In genomic region chr7:135193615-135194081, GRCh38 we compare ENCODE assay signal across 16 cellular contexts. TPM values are rescaled to one million over a fixed set of nuclear protein-coding genes. Genes with fewer than 3 reads are reported as not detected.
DNase-seq lines count a peak whose midpoint lies in the region; ATAC-seq and TF ChIP-seq lines count a peak whose summit lies in the region.
"Had no signal": no experiment of that assay in that cellular context is flagged by ENCODE, and none has a peak within 500 bp of the region (broad histone marks: within the 10 kb centered on the region; RNA-seq: fewer than 3 reads in every experiment).

No MANE protein-coding gene starts in this region.

- H3K4me3 Mint-ChIP-seq in MCF 10A (ENCODE audit: unreplicated experiment): no peak overlapping the region
- H3K4me3 Mint-ChIP-seq: activated CD4-positive, alpha-beta memory T cell treated with anti-CD3 and anti-CD28 coated beads for 36 hours; activated naive CD8-positive, alpha-beta T cell treated with anti-CD3 and anti-CD28 coated beads, Interleukin-2, amount 10 ng/mL, durations not matched to agents 7 days and 5 days; effector memory CD8-positive, alpha-beta T cell had no signal

- H3K4me1 ChIP-seq in breast epithelium: no peaks in the 10 kb centered on the region
- H3K4me1 ChIP-seq in body of pancreas: peaks cover 53% of the 10 kb centered on the region

- no peak for TF ChIP-seq CTCF in breast epithelium (IDR thresholded peaks at IDR 0.05)
- no peak for TF ChIP-seq CTCF in MCF 10A (IDR thresholded peaks at IDR 0.05; ENCODE audit: unreplicated experiment)
- TF ChIP-seq CTCF in body of pancreas (IDR thresholded peaks at IDR 0.05): no peak

- no peak overlapping the region for H3K27ac Mint-ChIP-seq in MCF 10A (ENCODE audit: low read depth, unreplicated experiment)
- H3K27ac Mint-ChIP-seq: activated CD4-positive, alpha-beta memory T cell treated with anti-CD3 and anti-CD28 coated beads for 36 hours; activated naive CD8-positive, alpha-beta T cell treated with anti-CD3 and anti-CD28 coated beads, Interleukin-2, amount 10 ng/mL, durations not matched to agents 7 days and 5 days had no signal

- in situ Hi-C loops in KBM-7 (cut with MboI; ENCODE audit: low pct_unique_long_range_greater_than_20kb, low sequenced_read_pairs): no loop called here

- H3K36me3 Mint-ChIP-seq in MCF 10A (ENCODE audit: insufficient read depth, unreplicated experiment): peaks cover 6% of the 10 kb centered on the region

- no peak for TF ChIP-seq POLR2A in breast epithelium (IDR thresholded peaks at IDR 0.05)
- peak in 1 of 3 donors; percentile 17 for TF ChIP-seq POLR2A in body of pancreas (IDR thresholded peaks at IDR 0.05)

- POLR2A ChIA-PET in MCF 10A (lab: Yijun Ruan, JAX): interaction anchor here (0.7 kb wide), 1 partner anchor 293 kb away, joined by 4 read pairs; no protein-coding TSS in a partner anchor

- no TSS peak for BruUV-seq in MCF 10A (replicated peaks; lab: Mats Ljungman, UMichigan)

- H3K27me3 ChIP-seq in breast epithelium (no peaks in the 10 kb centered on the region), body of pancreas (no peaks in the 10 kb centered on the region)

- H3K27me3 Mint-ChIP-seq in MCF 10A (ENCODE audit: insufficient read depth, unreplicated experiment): no peaks in the 10 kb centered on the region
- H3K27me3 Mint-ChIP-seq: activated CD4-positive, alpha-beta memory T cell treated with anti-CD3 and anti-CD28 coated beads for 36 hours; activated naive CD8-positive, alpha-beta T cell treated with anti-CD3 and anti-CD28 coated beads, Interleukin-2, amount 10 ng/mL, durations not matched to agents 7 days and 5 days; effector memory CD8-positive, alpha-beta T cell had no signal

- H3K36me3 ChIP-seq in breast epithelium (no peaks in the 10 kb centered on the region), body of pancreas (replicated peaks in 1 of 2; ENCODE audit: insufficient read depth in 1 of 2, low read depth in 2 of 2) (peaks cover 14 to 16% of the 10 kb centered on the region in 2 donors)

- ATAC-seq in body of pancreas (peak; percentile 22), HG03439 (IDR thresholded peaks at IDR 0.05; ENCODE audit: unreplicated experiment) (no peak), GM19324 (IDR thresholded peaks at IDR 0.05; ENCODE audit: low FRiP score, unreplicated experiment) (no peak)
- ATAC-seq: effector memory CD8-positive, alpha-beta T cell had no signal

- WGBS in body of pancreas, 2 donors: 56 to 58% methylated on average over 10 of the region's 10 CpGs

- H3K4me3 ChIP-seq in breast epithelium (no peak overlapping the region), body of pancreas (no peak overlapping the region)
- H3K4me3 ChIP-seq: thoracic aorta had no signal

- DNase-seq in breast epithelium (ENCODE audit: low spot score in 2 of 2) (peak in 1 of 2 donors; percentile 63), MCF 10A (ENCODE audit: unreplicated experiment) (no peak), body of pancreas (peak in 3 of 4 donors; percentile 25 to 56 (median 46)), glomerular visceral epithelial cell (ENCODE audit: extremely low spot score) (peak; percentile 70), KBM-7 (no peak), GF-D8 (lab: John Stamatoyannopoulos, UW) (no peak)
- DNase-seq: ACHN; activated CD4-positive, alpha-beta memory T cell treated with anti-CD3 and anti-CD28 coated beads for 36 hours; activated naive CD8-positive, alpha-beta T cell treated with anti-CD3 and anti-CD28 coated beads, Interleukin-2, amount 10 ng/mL, durations not matched to agents 7 days and 5 days; effector memory CD8-positive, alpha-beta T cell; NCI-H526 treated with DMSO at 0.1 percent for 48 hours; retina had no signal

- H3K9me3 ChIP-seq in breast epithelium (no peaks in the 10 kb centered on the region), body of pancreas (no peaks in the 10 kb centered on the region)
- H3K9me3 ChIP-seq: thoracic aorta had no signal

- intact Hi-C loops in breast epithelium (cut with DNase I; ENCODE audit: low total_unique reads): loop anchor here (2.0 kb wide), 1 partner anchor 61 kb away; no protein-coding TSS in a partner anchor
- intact Hi-C loops in MCF 10A (cut with micrococcal nuclease): no loop called here
- intact Hi-C loops in body of pancreas (cut with DNase I): no loop called here

- CTCF ChIA-PET in MCF 10A (lab: Yijun Ruan, JAX): interaction anchor here (0.6 kb wide), 1 partner anchor 1344 kb away, joined by 3 read pairs; no protein-coding TSS in a partner anchor

- H3K9me3 Mint-ChIP-seq in MCF 10A (ENCODE audit: unreplicated experiment): no peaks in the 10 kb centered on the region
- H3K9me3 Mint-ChIP-seq: activated CD4-positive, alpha-beta memory T cell treated with anti-CD3 and anti-CD28 coated beads for 36 hours; activated naive CD8-positive, alpha-beta T cell treated with anti-CD3 and anti-CD28 coated beads, Interleukin-2, amount 10 ng/mL, durations not matched to agents 7 days and 5 days; effector memory CD8-positive, alpha-beta T cell had no signal

- H3K27ac ChIP-seq in breast epithelium (peak overlapping the region; percentile 73 to 84), body of pancreas (peak overlapping the region; percentile 59 to 75 (median 70))
- H3K27ac ChIP-seq: thoracic aorta had no signal

- no peaks in the 10 kb centered on the region for H3K4me1 Mint-ChIP-seq in MCF 10A (ENCODE audit: insufficient read depth, unreplicated experiment)

RNA-seq across cellular contexts. Expression of gene WDR91, which starts 17.7 kb away (rescaled TPM):
- total RNA-seq in breast epithelium (10 to 100 TPM; 21.4 to 26.5 (median 23.1) TPM), MCF 10A (2022) (6.7 and 7.3 TPM in 2 replicates), body of pancreas (10 to 100 TPM; 28.0 to 32.4 TPM)

RNA-seq across cellular contexts. Expression of gene CYREN, which starts 23.1 kb away (rescaled TPM):
- total RNA-seq in breast epithelium: 10 to 100 TPM; 36.8 to 41.6 (median 41.6) TPM
- total RNA-seq in MCF 10A (2022): 66.0 and 71.0 TPM in 2 replicates
- total RNA-seq in body of pancreas: 10 to 100 TPM; 32.9 to 40.5 TPM

RNA-seq across cellular contexts. Expression of gene STRA8, which starts 40.0 kb away (rescaled TPM):
- total RNA-seq in breast epithelium (not detected), MCF 10A (2022) (not detected in 2 replicates), body of pancreas (not detected)
- total RNA-seq: activated CD4-positive, alpha-beta memory T cell treated with anti-CD3 and anti-CD28 coated beads for 36 hours; activated naive CD8-positive, alpha-beta T cell treated with anti-CD3 and anti-CD28 coated beads, Interleukin-2, amount 10 ng/mL, durations not matched to agents 7 days and 5 days; mononuclear cell; thoracic aorta had no signal

RNA-seq across cellular contexts. Expression of gene TMEM140, which starts 45.8 kb away (rescaled TPM):
- total RNA-seq in breast epithelium: 10 to 100 TPM; 23.1 to 55.7 (median 52.8) TPM
- total RNA-seq in MCF 10A (2022): not detected in 2 replicates
- total RNA-seq in body of pancreas: 1 to 10 TPM; 4.0 to 9.6 TPM

Comparison
In these comparisons a context has a peak if more than half of its experiments do, and no peak if none do; other contexts are left out.
1. DNase-seq: peak in body of pancreas (3 of 4) and glomerular visceral epithelial cell (single experiment); none in MCF 10A (single experiment), KBM-7 (single experiment) and GF-D8 (single experiment).